8 cellular contexts compared by ENCODE assay signal in genomic region chr14:68137704-68138619, GRCh38.
DNase-seq lines count a peak whose midpoint lies in the region; ATAC-seq and TF ChIP-seq lines count a peak whose summit lies in the region.

No MANE protein-coding gene starts in this region.

- no peaks in the 10 kb centered on the region for H3K36me3 Mint-ChIP-seq in endothelial cell (ENCODE audit: low read depth, unreplicated experiment)

- peaks cover 3% of the 10 kb centered on the region for H3K4me1 Mint-ChIP-seq in endothelial cell (ENCODE audit: unreplicated experiment)

- no peak for ATAC-seq in HG03565 (IDR thresholded peaks at IDR 0.05; ENCODE audit: unreplicated experiment)

- H3K27me3 Mint-ChIP-seq in endothelial cell (ENCODE audit: unreplicated experiment): no peaks in the 10 kb centered on the region

- H3K4me3 Mint-ChIP-seq in endothelial cell (ENCODE audit: unreplicated experiment): no peak overlapping the region

- peak overlapping the region; percentile 42 for H3K27ac Mint-ChIP-seq in endothelial cell (ENCODE audit: unreplicated experiment)

- TF ChIP-seq CTCF in endothelial cell (IDR thresholded peaks at IDR 0.05; ENCODE audit: unreplicated experiment): no peak

- no peaks in the 10 kb centered on the region for H3K9me3 Mint-ChIP-seq in endothelial cell (ENCODE audit: unreplicated experiment)

- peak; percentile 31 for DNase-seq in activated CD4-positive, alpha-beta T cell treated with anti-CD3 and anti-CD28 coated beads for 48 hours
- no peak for DNase-seq in activated CD4-positive, alpha-beta T cell treated with anti-CD3 and anti-CD28 coated beads for 4 hours
- DNase-seq in NCI-H460 (ENCODE audit: extremely low read depth, low read depth) (peak; percentile 90), endothelial cell (ENCODE audit: low spot score) (no peak), midbrain (lab: John Stamatoyannopoulos, UW) (peak; percentile 55), NCI-H524 (lab: John Stamatoyannopoulos, UW) (no peak), cerebellar nuclear complex (lab: John Stamatoyannopoulos, UW) (no peak)

Comparison
In these comparisons a context has a peak if more than half of its experiments do, and no peak if none do; other contexts are left out.
1. DNase-seq: peak in activated CD4-positive, alpha-beta T cell treated with anti-CD3 and anti-CD28 coated beads for 48 hours (single experiment), NCI-H460 (single experiment) and midbrain (single experiment); none in activated CD4-positive, alpha-beta T cell treated with anti-CD3 and anti-CD28 coated beads for 4 hours (0 of 2), endothelial cell (single experiment), NCI-H524 (0 of 2) and cerebellar nuclear complex (0 of 2).